In the genomic region with DNA sequence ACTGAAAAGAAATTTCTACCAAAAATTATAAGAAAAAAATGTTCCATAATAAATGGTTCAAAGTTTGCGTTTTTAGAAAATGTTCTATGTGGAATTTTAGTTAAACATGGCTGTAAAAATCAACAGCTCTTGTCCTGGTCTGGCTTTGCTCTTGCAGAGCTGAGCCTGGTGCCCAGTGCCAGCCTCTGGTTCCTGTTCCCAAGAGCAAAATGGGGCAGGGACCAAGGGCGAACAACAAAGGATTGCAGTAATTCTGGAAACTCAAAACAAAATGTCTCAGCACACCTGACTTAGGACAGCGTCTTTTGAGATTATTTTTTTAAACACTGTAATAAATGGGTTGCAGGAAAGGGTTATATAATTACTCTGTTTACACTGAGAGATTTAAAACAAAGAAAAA, we compare ENCODE assay signal across 21 cellular contexts.
"Had no signal": no experiment of that assay in that cellular context is flagged by ENCODE, and none has a peak within 500 bp of the region (broad histone marks: within the 10 kb centered on the region; RNA-seq: fewer than 3 reads in every experiment).

No MANE protein-coding gene starts in this region.

- H3K4me2 ChIP-seq: neural progenitor cell had no signal

- H3K27me3 ChIP-seq: colonic mucosa, esophagus muscularis mucosa, gastroesophageal sphincter, heart right ventricle, neural progenitor cell, ovary, sigmoid colon, stomach, thyroid gland had no signal

- DNase-seq: colonic mucosa; effector CD8-positive, alpha-beta T cell; foreskin keratinocyte; heart right ventricle; hippocampal formation; mesendoderm; midbrain; naive thymus-derived CD4-positive, alpha-beta T cell; ovary; psoas muscle; right cardiac atrium; sigmoid colon; stimulated activated CD4-positive, alpha-beta T cell treated with anti-CD3 and anti-CD28 coated beads, Interleukin-2, amount 100 ng/mL, for 24 hours; stimulated activated CD4-positive, alpha-beta T cell treated with anti-CD3 and anti-CD28 coated beads, Interleukin-4, amount 100 ng/mL, for 24 hours; stimulated activated naive CD4-positive, alpha-beta T cell treated with Interleukin-2 at 50 U/mL for 16 hours; stomach; thyroid gland had no signal

- ATAC-seq: foreskin keratinocyte; naive thymus-derived CD4-positive, alpha-beta T cell; psoas muscle; stimulated activated effector memory CD8-positive, alpha-beta T cell treated with anti-CD3 and anti-CD28 coated beads, Interleukin-12 subunit alpha, Interleukin-12 subunit beta, amount 100 ng/mL, for 72 hours had no signal

- H3K4me1 ChIP-seq: colonic mucosa, foreskin keratinocyte had no signal

- H3K9ac ChIP-seq: neural progenitor cell had no signal

- H3K4me3 ChIP-seq: colonic mucosa, esophagus muscularis mucosa, gastroesophageal sphincter, heart right ventricle, neural progenitor cell, ovary, psoas muscle, sigmoid colon, stomach, thyroid gland had no signal

- H3K36me3 ChIP-seq: colonic mucosa, esophagus muscularis mucosa, gastroesophageal sphincter, heart right ventricle, neural progenitor cell, ovary, sigmoid colon, stomach, thyroid gland had no signal

- H3K9me3 ChIP-seq: colonic mucosa, esophagus muscularis mucosa, gastroesophageal sphincter, ovary, psoas muscle, sigmoid colon, thyroid gland had no signal

- H3K27ac ChIP-seq: colonic mucosa, foreskin keratinocyte, heart right ventricle, neural progenitor cell, ovary, psoas muscle, sigmoid colon, stomach had no signal
